21 cellular contexts compared by ENCODE assay signal in genomic region chr11:64757549-64758329, GRCh38. TPM values are rescaled to one million over a fixed set of nuclear protein-coding genes. Genes with fewer than 3 reads are reported as not detected.
DNase-seq lines count a peak whose midpoint lies in the region; ATAC-seq, FAIRE-seq and TF ChIP-seq lines count a peak whose summit lies in the region.
"Had no signal": no experiment of that assay in that cellular context is flagged by ENCODE, and none has a peak within 500 bp of the region (broad histone marks: within the 10 kb centered on the region; RNA-seq: fewer than 3 reads in every experiment).

No MANE protein-coding gene starts in this region.

- ATAC-seq in K562 (no peak), aorta (ENCODE audit: low FRiP score) (no peak)
- ATAC-seq in naive thymus-derived CD8-positive, alpha-beta T cell, result no peak
- ATAC-seq in stimulated activated naive B cell treated with anti-CD40 and anti-IgM and Interleukin-4, amounts not matched to agents 10 μg/mL and 1 μg/mL and 100 μg/mL, for 72 hours (replicated peaks), result no peak
- ATAC-seq: GM12878 had no signal

- H3K36me3 Mint-ChIP-seq in naive thymus-derived CD8-positive, alpha-beta T cell, result peaks cover 0 to 17% (median 0%) of the 10 kb centered on the region in 3 donors
- peaks cover 29 to 34% of the 10 kb centered on the region in 2 donors for H3K36me3 Mint-ChIP-seq in stimulated activated naive B cell treated with anti-CD40 and anti-IgM and Interleukin-4, amounts not matched to agents 10 μg/mL and 1 μg/mL and 100 μg/mL, for 72 hours

- 74% methylated on average over 12 of the region's 19 CpGs for WGBS in K562 (ENCODE audit: insufficient coverage, low coverage, missing lambda C conversion rate)
- 86% methylated on average over 19 of the region's 19 CpGs for whole genome bisulfite sequencing in aorta, 2 donors
- WGBS in GM23248 (ENCODE audit: low coverage in 1 of 2, low lambda C conversion rate in 2 of 2, missing lambda C conversion rate in 2 of 2), 2 experiments, result 75 to 79% methylated on average over 19 of the region's 19 CpGs

- no peak for FAIRE-seq in K562 (lab: Jason Lieb, UNC)
- FAIRE-seq: D721Med, GM12878, islet of Langerhans had no signal

- no peaks in the 10 kb centered on the region for H3K9me3 Mint-ChIP-seq in naive thymus-derived CD8-positive, alpha-beta T cell
- H3K9me3 Mint-ChIP-seq in stimulated activated naive B cell treated with anti-CD40 and anti-IgM and Interleukin-4, amounts not matched to agents 10 μg/mL and 1 μg/mL and 100 μg/mL, for 72 hours, result no peaks in the 10 kb centered on the region

- no peaks in the 10 kb centered on the region for H3K27me3 ChIP-seq in right atrium auricular region
- H3K27me3 ChIP-seq in K562 (ENCODE audit: control insufficient read depth in 2 of 2, insufficient read depth in 2 of 2, low read length in 2 of 2), result no peaks in the 10 kb centered on the region
- no peaks in the 10 kb centered on the region for H3K27me3 ChIP-seq in aorta (ENCODE audit: control insufficient read depth in 1 of 2, insufficient read depth in 2 of 2, low read length in 1 of 2)
- H3K27me3 ChIP-seq in GM23248 (replicated peaks; ENCODE audit: insufficient read depth), result no peaks in the 10 kb centered on the region
- H3K27me3 ChIP-seq: breast epithelium, neutrophil, suprapubic skin had no signal

- peaks cover 3% of the 10 kb centered on the region for H3K9me1 ChIP-seq in K562 (ENCODE audit: control insufficient read depth, insufficient read depth, low read length)

- POLR2A ChIA-PET in K562 (lab: Yijun Ruan, JAX), result interaction anchor here (0.6 to 1.4 kb wide), 2 partner anchors 8 to 17 kb away, joined by 3 to 4 read pairs; no protein-coding TSS in a partner anchor
- POLR2A ChIA-PET in naive thymus-derived CD8-positive, alpha-beta T cell (lab: Charles Lee), result interaction anchor here (1.2 to 45.2 kb wide), 3 partner anchors 7 to 364 kb away, joined by 3 to 2320 read pairs (median 2320); partner anchors contain the start of genes FAU, MRPL49, PYGM and RASGRP2

- intact Hi-C loops in cardiac septum (cut with DNase I), result no loop called here
- intact Hi-C loops in K562 (cut with micrococcal nuclease), result no loop called here
- intact Hi-C loops in aorta (cut with DNase I), result no loop called here

- H3K36me3 ChIP-seq in right atrium auricular region (no peaks in the 10 kb centered on the region), K562 (ENCODE audit: control insufficient read depth, insufficient read depth, low read length) (peaks cover 10% of the 10 kb centered on the region; the same call in 1 of the 3 replicates), aorta (ENCODE audit: control insufficient read depth in 1 of 2, insufficient read depth in 2 of 2, low read length in 1 of 2) (no peaks in the 10 kb centered on the region), GM23248 (ENCODE audit: low read depth) (peaks cover 6% of the 10 kb centered on the region; the same call in 1 of the 2 replicates)
- H3K36me3 ChIP-seq: breast epithelium had no signal

- peak overlapping the region in 9 of 10 donors; percentile 25 to 95 (median 77) for H3K27ac Mint-ChIP-seq in naive thymus-derived CD8-positive, alpha-beta T cell
- no peak overlapping the region for H3K27ac Mint-ChIP-seq in stimulated activated naive B cell treated with anti-CD40 and anti-IgM and Interleukin-4, amounts not matched to agents 10 μg/mL and 1 μg/mL and 100 μg/mL, for 72 hours

- no peak for TF ChIP-seq CTCF in right atrium auricular region (IDR thresholded peaks at IDR 0.05)
- no peak for TF ChIP-seq CTCF in K562 (IDR thresholded peaks at IDR 0.05 in 2 of 3, conservative IDR thresholded peaks at IDR 0.05 in 1 of 3; ENCODE audit: insufficient read depth in 2 of 3, low read depth in 1 of 3, low read length in 3 of 3)

- no peaks in the 10 kb centered on the region for H3K27me3 Mint-ChIP-seq in naive thymus-derived CD8-positive, alpha-beta T cell
- H3K27me3 Mint-ChIP-seq in stimulated activated naive B cell treated with anti-CD40 and anti-IgM and Interleukin-4, amounts not matched to agents 10 μg/mL and 1 μg/mL and 100 μg/mL, for 72 hours, result no peaks in the 10 kb centered on the region

- TF ChIP-seq POLR2A in K562 (conservative IDR thresholded peaks at IDR 0.05), result no peak

- DNase-seq in cardiac septum (ENCODE audit: low spot score), result peak; percentile 71
- DNase-seq in right atrium auricular region (ENCODE audit: low spot score), result no peak
- no peak for DNase-seq in K562 (ENCODE audit: extremely low read depth in 1 of 4, low spot score in 3 of 4)
- DNase-seq in naive thymus-derived CD8-positive, alpha-beta T cell, result peak in 1 of 10 donors; percentile 60
- DNase-seq in aorta, result peak; percentile 48 to 66
- no peak for DNase-seq in GM23248
- DNase-seq in stimulated activated naive B cell treated with anti-CD40 and anti-IgM and Interleukin-4, amounts not matched to agents 10 μg/mL and 1 μg/mL and 100 μg/mL, for 72 hours, result no peak
- no peak for DNase-seq in SHP77 treated with DMSO at 0.1 percent for 48 hours (lab: John Stamatoyannopoulos, UW)
- DNase-seq: activated CD8-positive, alpha-beta memory T cell treated with anti-CD3 and anti-CD28 coated beads, Interleukin-2, amount 50 U/mL, for 48 hours; activated naive CD4-positive, alpha-beta T cell treated with anti-CD3 and anti-CD28 coated beads, Interleukin-2, amount 50 U/mL, for 16 hours; effector CD4-positive, alpha-beta T cell; NCI-H2029 treated with DMSO at 0.1 percent for 48 hours; SHP77; stimulated activated CD4-positive, alpha-beta T cell treated with anti-CD3 and anti-CD28 coated beads, Interleukin-2, amount 100 ng/mL, for 24 hours had no signal

- H3K4me3 Mint-ChIP-seq in naive thymus-derived CD8-positive, alpha-beta T cell, result peak overlapping the region in 1 of 10 donors; percentile 63
- no peak overlapping the region for H3K4me3 Mint-ChIP-seq in stimulated activated naive B cell treated with anti-CD40 and anti-IgM and Interleukin-4, amounts not matched to agents 10 μg/mL and 1 μg/mL and 100 μg/mL, for 72 hours

- in situ Hi-C loops in K562 (cut with MboI), result no loop called here
- in situ Hi-C loops in GM23248 (cut with MboI), result no loop called here

- H3K79me2 ChIP-seq in K562 (ENCODE audit: control insufficient read depth, insufficient read depth, low read length) (no peaks in the 10 kb centered on the region), GM23248 (ENCODE audit: insufficient read depth) (no peaks in the 10 kb centered on the region)

- no peaks in the 10 kb centered on the region for H3K9me3 ChIP-seq in right atrium auricular region
- H3K9me3 ChIP-seq in K562 (replicated peaks; ENCODE audit: control insufficient read depth, insufficient read depth, low read depth, low read length), result no peaks in the 10 kb centered on the region
- no peaks in the 10 kb centered on the region for H3K9me3 ChIP-seq in aorta (ENCODE audit: control insufficient read depth, low read length)
- no peaks in the 10 kb centered on the region for H3K9me3 ChIP-seq in GM23248 (ENCODE audit: low read depth)
- H3K9me3 ChIP-seq: breast epithelium, neutrophil, suprapubic skin had no signal

- BruUV-seq in K562 (replicated peaks; lab: Mats Ljungman, UMichigan), result no TSS peak

- no peak overlapping the region for H3K27ac ChIP-seq in right atrium auricular region
- no peak overlapping the region for H3K27ac ChIP-seq in K562 (ENCODE audit: extremely low read depth, low read depth, low read length)
- H3K27ac ChIP-seq in aorta (ENCODE audit: low read depth in 1 of 2, low read length in 2 of 2), result no peak overlapping the region
- no peak overlapping the region for H3K27ac ChIP-seq in GM23248
- H3K27ac ChIP-seq: breast epithelium, suprapubic skin had no signal

- H3K4me1 Mint-ChIP-seq in naive thymus-derived CD8-positive, alpha-beta T cell, result peaks cover 26 to 87% (median 58%) of the 10 kb centered on the region in 4 donors
- peaks cover 28 to 51% of the 10 kb centered on the region in 2 donors for H3K4me1 Mint-ChIP-seq in stimulated activated naive B cell treated with anti-CD40 and anti-IgM and Interleukin-4, amounts not matched to agents 10 μg/mL and 1 μg/mL and 100 μg/mL, for 72 hours

- no peak overlapping the region for H3K4me3 ChIP-seq in right atrium auricular region
- no peak overlapping the region for H3K4me3 ChIP-seq in K562
- H3K4me3 ChIP-seq in aorta (ENCODE audit: low read length in 2 of 2), result no peak overlapping the region
- no peak overlapping the region for H3K4me3 ChIP-seq in GM23248
- H3K4me3 ChIP-seq: breast epithelium, GM12878, suprapubic skin had no signal

- peaks cover 0 to 42% of the 10 kb centered on the region in 2 donors for H3K4me1 ChIP-seq in right atrium auricular region
- H3K4me1 ChIP-seq in K562 (replicated peaks in 1 of 2; ENCODE audit: control insufficient read depth in 2 of 2, insufficient read depth in 2 of 2, low read length in 2 of 2), result peaks cover 17 to 79% of the 10 kb centered on the region in 2 experiments
- H3K4me1 ChIP-seq in aorta (ENCODE audit: control insufficient read depth in 1 of 2, insufficient read depth in 2 of 2, low read length in 2 of 2), result no peaks in the 10 kb centered on the region
- no peaks in the 10 kb centered on the region for H3K4me1 ChIP-seq in GM23248 (ENCODE audit: insufficient read depth)

- H3K9ac ChIP-seq in K562 (ENCODE audit: insufficient read depth in 1 of 2, low read depth in 2 of 2, low read length in 2 of 2), result no peak overlapping the region
- H3K9ac ChIP-seq in GM23248, result no peak overlapping the region

- H4K20me1 ChIP-seq in K562 (replicated peaks; ENCODE audit: control insufficient read depth, insufficient read depth, low read length) (peaks cover 7% of the 10 kb centered on the region), GM23248 (ENCODE audit: insufficient read depth) (no peaks in the 10 kb centered on the region)

- H2AFZ ChIP-seq in K562 (ENCODE audit: low read depth, low read length) (no peak overlapping the region), GM23248 (no peak overlapping the region)

- H3K9me2 ChIP-seq in GM23248 (ENCODE audit: insufficient read depth), result no peaks in the 10 kb centered on the region

- TF ChIP-seq RAD21 in K562 (CRISPR knock-in tag; conservative IDR thresholded peaks at IDR 0.05 in 1 of 2, IDR thresholded peaks at IDR 0.05 in 1 of 2), result no peak

- no peak for TF ChIP-seq EP300 in K562 (IDR thresholded peaks at IDR 0.05; ENCODE audit: low read length)

- CTCF ChIA-PET in K562 (lab: Yijun Ruan, JAX; ENCODE audit: low intra/inter-chr PET ratio), result interaction anchor here (0.6 kb wide), 1 partner anchor 99 kb away, joined by 4 read pairs; no protein-coding TSS in a partner anchor

- peaks cover 23% of the 10 kb centered on the region for H3F3A ChIP-seq in GM23248 (ENCODE audit: insufficient read depth)

- H3K4me2 ChIP-seq in K562 (ENCODE audit: insufficient read depth, low read length) (no peak overlapping the region), GM23248 (ENCODE audit: unreplicated experiment) (no peak overlapping the region)

RNA-seq across cellular contexts. Expression of gene PYGM, which starts 2.0 kb away (rescaled TPM):
- total RNA-seq in cardiac septum, result 42.5 TPM
- total RNA-seq in right atrium auricular region, result 10 to 100 TPM; 17.8 to 84.7 TPM
- 3.2 and 8.8 TPM in 2 replicates for total RNA-seq in K562 (2011; cell fraction: chromatin; rRNA removed; ENCODE audit: low replicate concordance)
- 2.1 and 2.3 TPM in 2 replicates for total RNA-seq in K562 (2011; cell fraction: nucleolus; rRNA removed)
- 2.2 and 2.8 TPM in 2 replicates for total RNA-seq in K562 (2011; cell fraction: nucleoplasm; rRNA removed)
- 0.65 and 1.5 TPM in 2 replicates for total RNA-seq in K562 (2014; rRNA removed)
- 0.29 and 0.32 TPM in 2 replicates for total RNA-seq in K562 (2014; rRNA removed; fragmentation: Illumina TruSeq; extraction: Trizol)
- total RNA-seq in K562 (2015; rRNA removed; fragmentation: Illumina TruSeq; extraction: Trizol), result 0.33 and 0.60 TPM in 2 replicates
- 0.69 and 1.2 TPM in 2 replicates for total RNA-seq in K562 (2021)
- 0.72 and 1.2 TPM in 2 replicates for polyA plus RNA-seq in K562 (2011; rRNA removed)
- 0.59 and 1.3 TPM in 2 replicates for polyA plus RNA-seq in K562 (2011; cell fraction: cytosol; rRNA removed)
- 1.7 and 3.2 TPM in 2 replicates for polyA plus RNA-seq in K562 (2011; cell fraction: nucleus; rRNA removed)
- 0.68 and 0.82 TPM in 2 replicates for polyA plus RNA-seq in K562 (2012)
- 0.76 and 0.87 TPM in 2 replicates for polyA plus RNA-seq in K562 (2014; fragmentation: Illumina TruSeq; extraction: Trizol)
- polyA plus RNA-seq in K562 (2014; fragmentation: Nextera tagmentation; extraction: Ambion mirVana), result under 1 TPM; 0.07 to 0.11 TPM
- polyA plus RNA-seq in K562 (2014; rRNA removed), result 0.55 and 0.68 TPM in 2 replicates
- 0.42 and 0.53 TPM in 2 replicates for polyA minus RNA-seq in K562 (2011; rRNA and poly(A)+ RNA removed)
- polyA minus RNA-seq in K562 (2011; cell fraction: cytosol; rRNA and poly(A)+ RNA removed), result 2.1 and 3.9 TPM in 2 replicates
- 0.78 and 2.2 TPM in 2 replicates for polyA minus RNA-seq in K562 (2011; cell fraction: nucleus; rRNA and poly(A)+ RNA removed)
- total RNA-seq in naive thymus-derived CD8-positive, alpha-beta T cell, result 10 to 100 TPM; 13.0 to 18.4 TPM
- under 1 TPM; 0.09 to 0.50 (median 0.49) TPM for polyA plus RNA-seq in naive thymus-derived CD8-positive, alpha-beta T cell
- 10 to 100 TPM; 11.5 to 12.9 TPM for total RNA-seq in aorta
- polyA plus RNA-seq in aorta, result 10 to 100 TPM in 1 of 2 donors, 1 to 10 TPM in 1; 1.9 to 12.5 TPM
- total RNA-seq in GM23248 (2014; rRNA removed; shearing (Covaris generic)), result not detected in 2 replicates
- not detected in 2 replicates for polyA plus RNA-seq in GM23248 (2016; fragmentation: Nextera tagmentation; extraction: Ambion mirVana)

RNA-seq across cellular contexts. Expression of gene RASGRP2, which starts 13.8 kb away (rescaled TPM):
- 30.8 TPM for total RNA-seq in cardiac septum
- total RNA-seq in right atrium auricular region, result 10 to 100 TPM; 28.1 to 30.4 TPM
- total RNA-seq in K562 (2011; cell fraction: chromatin; rRNA removed; ENCODE audit: low replicate concordance), result 26.8 and 84.8 TPM in 2 replicates
- 33.2 and 45.9 TPM in 2 replicates for total RNA-seq in K562 (2011; cell fraction: nucleolus; rRNA removed)
- 30.1 and 31.5 TPM in 2 replicates for total RNA-seq in K562 (2011; cell fraction: nucleoplasm; rRNA removed)
- 10.8 and 12.3 TPM in 2 replicates for total RNA-seq in K562 (2014; rRNA removed)
- 4.2 and 5.3 TPM in 2 replicates for total RNA-seq in K562 (2014; rRNA removed; fragmentation: Illumina TruSeq; extraction: Trizol)
- total RNA-seq in K562 (2015; rRNA removed; fragmentation: Illumina TruSeq; extraction: Trizol), result 4.1 and 5.0 TPM in 2 replicates
- 14.6 and 15.8 TPM in 2 replicates for total RNA-seq in K562 (2021)
- 15.7 and 16.6 TPM in 2 replicates for polyA plus RNA-seq in K562 (2011; rRNA removed)
- 13.8 and 38.4 TPM in 2 replicates for polyA plus RNA-seq in K562 (2011; cell fraction: cytosol; rRNA removed)
- 53.6 and 109 TPM in 2 replicates for polyA plus RNA-seq in K562 (2011; cell fraction: nucleus; rRNA removed)
- polyA plus RNA-seq in K562 (2012), result 19.5 and 23.1 TPM in 2 replicates
- polyA plus RNA-seq in K562 (2014; fragmentation: Illumina TruSeq; extraction: Trizol), result 5.5 and 6.3 TPM in 2 replicates
- polyA plus RNA-seq in K562 (2014; fragmentation: Nextera tagmentation; extraction: Ambion mirVana), result 1 to 10 TPM in 1 of 2 experiments, under 1 TPM in 1; 0.87 to 1.1 TPM
- polyA plus RNA-seq in K562 (2014; rRNA removed), result 15.8 and 22.7 TPM in 2 replicates
- polyA minus RNA-seq in K562 (2011; rRNA and poly(A)+ RNA removed), result 3.7 and 10.1 TPM in 2 replicates
- 12.1 and 13.2 TPM in 2 replicates for polyA minus RNA-seq in K562 (2011; cell fraction: cytosol; rRNA and poly(A)+ RNA removed)
- polyA minus RNA-seq in K562 (2011; cell fraction: nucleus; rRNA and poly(A)+ RNA removed), result 16.0 and 20.5 TPM in 2 replicates
- total RNA-seq in naive thymus-derived CD8-positive, alpha-beta T cell, result 100 to 1,000 TPM; 679 to 682 TPM
- 100 to 1,000 TPM; 168 to 253 (median 185) TPM for polyA plus RNA-seq in naive thymus-derived CD8-positive, alpha-beta T cell
- 10 to 100 TPM; 44.7 to 52.6 TPM for total RNA-seq in aorta
- 100 to 1,000 TPM in 1 of 2 donors, 10 to 100 TPM in 1; 20.8 to 152 TPM for polyA plus RNA-seq in aorta
- total RNA-seq in GM23248 (2014; rRNA removed; shearing (Covaris generic)), result not detected in 2 replicates
- 0.61 and 0.68 TPM in 2 replicates for polyA plus RNA-seq in GM23248 (2016; fragmentation: Nextera tagmentation; extraction: Ambion mirVana)
- total RNA-seq: NCI-H460 had no signal

RNA-seq across cellular contexts. Expression of gene SF1, which starts 20.6 kb away (rescaled TPM):
- 175 TPM for total RNA-seq in cardiac septum
- 100 to 1,000 TPM; 196 to 213 TPM for total RNA-seq in right atrium auricular region
- 535 and 698 TPM in 2 replicates for total RNA-seq in K562 (2011; cell fraction: chromatin; rRNA removed; ENCODE audit: low replicate concordance)
- 252 and 253 TPM in 2 replicates for total RNA-seq in K562 (2011; cell fraction: nucleolus; rRNA removed)
- 451 and 617 TPM in 2 replicates for total RNA-seq in K562 (2011; cell fraction: nucleoplasm; rRNA removed)
- total RNA-seq in K562 (2014; rRNA removed), result 141 and 158 TPM in 2 replicates
- 111 and 122 TPM in 2 replicates for total RNA-seq in K562 (2014; rRNA removed; fragmentation: Illumina TruSeq; extraction: Trizol)
- total RNA-seq in K562 (2015; rRNA removed; fragmentation: Illumina TruSeq; extraction: Trizol), result 78.3 and 84.0 TPM in 2 replicates
- 295 and 334 TPM in 2 replicates for total RNA-seq in K562 (2021)
- polyA plus RNA-seq in K562 (2011; rRNA removed), result 64.3 and 88.2 TPM in 2 replicates
- 38.0 and 43.0 TPM in 2 replicates for polyA plus RNA-seq in K562 (2011; cell fraction: cytosol; rRNA removed)
- 224 and 275 TPM in 2 replicates for polyA plus RNA-seq in K562 (2011; cell fraction: nucleus; rRNA removed)
- polyA plus RNA-seq in K562 (2012), result 197 and 225 TPM in 2 replicates
- polyA plus RNA-seq in K562 (2014; fragmentation: Illumina TruSeq; extraction: Trizol), result 207 and 244 TPM in 2 replicates
- 10 to 100 TPM; 13.1 to 14.0 TPM for polyA plus RNA-seq in K562 (2014; fragmentation: Nextera tagmentation; extraction: Ambion mirVana)
- polyA plus RNA-seq in K562 (2014; rRNA removed), result 123 and 131 TPM in 2 replicates
- polyA minus RNA-seq in K562 (2011; rRNA and poly(A)+ RNA removed), result 94.0 and 130 TPM in 2 replicates
- 61.7 and 83.6 TPM in 2 replicates for polyA minus RNA-seq in K562 (2011; cell fraction: cytosol; rRNA and poly(A)+ RNA removed)
- polyA minus RNA-seq in K562 (2011; cell fraction: nucleus; rRNA and poly(A)+ RNA removed), result 141 and 236 TPM in 2 replicates
- 1,000 to 10,000 TPM; 1,030 to 1,057 TPM for total RNA-seq in naive thymus-derived CD8-positive, alpha-beta T cell
- 100 to 1,000 TPM in 1 of 3 donors, 10 to 100 TPM in 2; 87.0 to 138 (median 96.6) TPM for polyA plus RNA-seq in naive thymus-derived CD8-positive, alpha-beta T cell
- 100 to 1,000 TPM; 267 to 322 TPM for total RNA-seq in aorta
- polyA plus RNA-seq in aorta, result 100 to 1,000 TPM in 1 of 2 donors, 10 to 100 TPM in 1; 46.6 to 136 TPM
- 81.6 and 106 TPM in 2 replicates for total RNA-seq in GM23248 (2014; rRNA removed; shearing (Covaris generic))
- polyA plus RNA-seq in GM23248 (2016; fragmentation: Nextera tagmentation; extraction: Ambion mirVana), result 59.7 and 62.2 TPM in 2 replicates

RNA-seq across cellular contexts. Expression of gene NRXN2, which starts 34.7 kb away (rescaled TPM):
- total RNA-seq in cardiac septum, result 3.5 TPM
- 1 to 10 TPM in 1 of 2 donors, under 1 TPM in 1; 0.85 to 1.4 TPM for total RNA-seq in right atrium auricular region
- 0.81 and 1.7 TPM in 2 replicates for total RNA-seq in K562 (2011; cell fraction: chromatin; rRNA removed; ENCODE audit: low replicate concordance)
- 2.2 and 2.4 TPM in 2 replicates for total RNA-seq in K562 (2011; cell fraction: nucleolus; rRNA removed)
- 1.5 and 2.8 TPM in 2 replicates for total RNA-seq in K562 (2011; cell fraction: nucleoplasm; rRNA removed)
- 0.45 and 0.53 TPM in 2 replicates for total RNA-seq in K562 (2014; rRNA removed)
- not detected in 2 replicates for total RNA-seq in K562 (2014; rRNA removed; fragmentation: Illumina TruSeq; extraction: Trizol)
- 0.11 TPM in 1 of 2 replicates, not detected in the other for total RNA-seq in K562 (2015; rRNA removed; fragmentation: Illumina TruSeq; extraction: Trizol)
- total RNA-seq in K562 (2021), result 0.47 and 0.69 TPM in 2 replicates
- 0.15 and 0.18 TPM in 2 replicates for polyA plus RNA-seq in K562 (2011; rRNA removed)
- polyA plus RNA-seq in K562 (2011; cell fraction: cytosol; rRNA removed), result 0.09 and 1.3 TPM in 2 replicates
- polyA plus RNA-seq in K562 (2011; cell fraction: nucleus; rRNA removed), result 0.70 and 0.88 TPM in 2 replicates
- polyA plus RNA-seq in K562 (2012), result 0.33 and 0.36 TPM in 2 replicates
- 0.07 and 0.08 TPM in 2 replicates for polyA plus RNA-seq in K562 (2014; fragmentation: Illumina TruSeq; extraction: Trizol)
- polyA plus RNA-seq in K562 (2014; fragmentation: Nextera tagmentation; extraction: Ambion mirVana), result not detected
- polyA plus RNA-seq in K562 (2014; rRNA removed), result 0.12 TPM in 1 of 2 replicates, not detected in the other
- 0.09 and 0.53 TPM in 2 replicates for polyA minus RNA-seq in K562 (2011; rRNA and poly(A)+ RNA removed)
- 3.1 TPM in 1 of 2 replicates, not detected in the other for polyA minus RNA-seq in K562 (2011; cell fraction: cytosol; rRNA and poly(A)+ RNA removed)
- polyA minus RNA-seq in K562 (2011; cell fraction: nucleus; rRNA and poly(A)+ RNA removed), result 1.3 and 1.7 TPM in 2 replicates
- total RNA-seq in naive thymus-derived CD8-positive, alpha-beta T cell, result under 1 TPM in 1 of 2 experiments, not detected in 1; 0.21 TPM
- not detected for polyA plus RNA-seq in naive thymus-derived CD8-positive, alpha-beta T cell
- 10 to 100 TPM; 21.6 to 35.9 TPM for total RNA-seq in aorta
- 1 to 10 TPM; 2.6 to 9.6 TPM for polyA plus RNA-seq in aorta
- 0.51 and 5.6 TPM in 2 replicates for total RNA-seq in GM23248 (2014; rRNA removed; shearing (Covaris generic))
- polyA plus RNA-seq in GM23248 (2016; fragmentation: Nextera tagmentation; extraction: Ambion mirVana), result 0.48 and 1.1 TPM in 2 replicates

RNA-seq across cellular contexts. Expression of gene MAP4K2, which starts 45.3 kb away (rescaled TPM):
- total RNA-seq in cardiac septum (6.7 TPM), right atrium auricular region (10 to 100 TPM; 19.4 to 20.4 TPM), K562 (2014; rRNA removed) (9.6 and 13.7 TPM in 2 replicates), K562 (2014; rRNA removed; fragmentation: Illumina TruSeq; extraction: Trizol) (3.4 and 4.9 TPM in 2 replicates), K562 (2015; rRNA removed; fragmentation: Illumina TruSeq; extraction: Trizol) (7.0 and 8.5 TPM in 2 replicates), K562 (2021) (13.9 and 14.5 TPM in 2 replicates), aorta (10 to 100 TPM; 10.7 to 11.5 TPM)
- total RNA-seq in K562 (2011; cell fraction: chromatin; rRNA removed; ENCODE audit: low replicate concordance), result 11.3 and 40.1 TPM in 2 replicates
- 20.5 and 22.5 TPM in 2 replicates for total RNA-seq in K562 (2011; cell fraction: nucleolus; rRNA removed)
- total RNA-seq in K562 (2011; cell fraction: nucleoplasm; rRNA removed), result 7.3 and 11.7 TPM in 2 replicates
- polyA plus RNA-seq in K562 (2011; rRNA removed) (7.3 and 11.2 TPM in 2 replicates), K562 (2014; fragmentation: Illumina TruSeq; extraction: Trizol) (8.5 and 12.2 TPM in 2 replicates), K562 (2014; fragmentation: Nextera tagmentation; extraction: Ambion mirVana) (under 1 TPM; 0.13 to 0.39 TPM), K562 (2014; rRNA removed) (10.5 and 11.6 TPM in 2 replicates), aorta (10 to 100 TPM in 1 of 2 donors, 1 to 10 TPM in 1; 5.4 to 29.6 TPM), GM23248 (2016; fragmentation: Nextera tagmentation; extraction: Ambion mirVana) (4.2 and 6.2 TPM in 2 replicates)
- 11.2 and 14.4 TPM in 2 replicates for polyA plus RNA-seq in K562 (2011; cell fraction: cytosol; rRNA removed)
- 40.2 and 43.0 TPM in 2 replicates for polyA plus RNA-seq in K562 (2011; cell fraction: nucleus; rRNA removed)
- 9.6 and 14.0 TPM in 2 replicates for polyA plus RNA-seq in K562 (2012)
- polyA minus RNA-seq in K562 (2011; rRNA and poly(A)+ RNA removed), result 5.1 and 6.7 TPM in 2 replicates
- polyA minus RNA-seq in K562 (2011; cell fraction: cytosol; rRNA and poly(A)+ RNA removed), result 8.8 and 11.1 TPM in 2 replicates
- 5.8 and 12.4 TPM in 2 replicates for polyA minus RNA-seq in K562 (2011; cell fraction: nucleus; rRNA and poly(A)+ RNA removed)
- 100 to 1,000 TPM; 128 to 135 TPM for total RNA-seq in naive thymus-derived CD8-positive, alpha-beta T cell
- polyA plus RNA-seq in naive thymus-derived CD8-positive, alpha-beta T cell, result 10 to 100 TPM; 26.6 to 55.5 (median 30.3) TPM
- total RNA-seq in GM23248 (2014; rRNA removed; shearing (Covaris generic)), result 18.2 and 19.7 TPM in 2 replicates

Comparison
In these comparisons a context has a peak if more than half of its experiments do, and no peak if none do; other contexts are left out.
1. DNase-seq: peak in cardiac septum (single experiment) and aorta (2 of 2); none in right atrium auricular region (single experiment), K562 (0 of 4), GM23248 (single experiment), stimulated activated naive B cell treated with anti-CD40 and anti-IgM and Interleukin-4, amounts not matched to agents 10 μg/mL and 1 μg/mL and 100 μg/mL, for 72 hours (single experiment) and SHP77 treated with DMSO at 0.1 percent for 48 hours (single experiment).
2. RNA of gene RASGRP2, which starts 13.8 kb away (total RNA-seq): 679 to 682 TPM in naive thymus-derived CD8-positive, alpha-beta T cell; 44.7 to 52.6 TPM in aorta, 30.8 TPM in cardiac septum (single experiment), 28.1 to 30.4 TPM in right atrium auricular region, 4.1 to 84.8 TPM in K562 and not detected in GM23248; every median in the first group is over 4 times any median in the second.